ENCODE assay signal across 11 cellular contexts in genomic region chr3:152320201-152320617, GRCh38. TPM values are rescaled to one million over a fixed set of nuclear protein-coding genes. Genes with fewer than 3 reads are reported as not detected.
DNase-seq lines count a peak whose midpoint lies in the region; ATAC-seq, FAIRE-seq and TF ChIP-seq lines count a peak whose summit lies in the region.
"Had no signal": no experiment of that assay in that cellular context is flagged by ENCODE, and none has a peak within 500 bp of the region (broad histone marks: within the 10 kb centered on the region; RNA-seq: fewer than 3 reads in every experiment).

No MANE protein-coding gene starts in this region.

- no peaks in the 10 kb centered on the region for H3K27me3 Mint-ChIP-seq in endothelial cell (ENCODE audit: unreplicated experiment)

- H3K27ac ChIP-seq in liver (ENCODE audit: low read depth in 1 of 2, low read length in 2 of 2), result no peak overlapping the region
- no peak overlapping the region for H3K27ac ChIP-seq in HepG2 (ENCODE audit: extremely low read length, insufficient read depth, low read length)
- H3K27ac ChIP-seq in angular gyrus (ENCODE audit: low read depth, low read length), result peak overlapping the region; percentile 50
- H3K27ac ChIP-seq in left lung, result peak overlapping the region; percentile 22 to 53
- H3K27ac ChIP-seq: C4-2B had no signal

- in situ Hi-C loops in HepG2 (cut with HindIII; ENCODE audit: extremely low pct_ligation_motif_present, low pct_unique_long_range_greater_than_20kb), result no loop called here

- TF ChIP-seq CTCF in liver (IDR thresholded peaks at IDR 0.05; ENCODE audit: low read depth, low read length, missing input control), result no peak
- no peak for TF ChIP-seq CTCF in HepG2 (CRISPR knock-in tag; IDR thresholded peaks at IDR 0.05)
- no peak for TF ChIP-seq CTCF in left lung (IDR thresholded peaks at IDR 0.05)
- TF ChIP-seq CTCF in endothelial cell (IDR thresholded peaks at IDR 0.05; ENCODE audit: unreplicated experiment), result no peak

- H3K27ac Mint-ChIP-seq in endothelial cell (ENCODE audit: unreplicated experiment), result no peak overlapping the region

- no peak for TF ChIP-seq RAD21 in liver (IDR thresholded peaks at IDR 0.05)
- no peak for TF ChIP-seq RAD21 in HepG2 (CRISPR knock-in tag; IDR thresholded peaks at IDR 0.05)

- no peak overlapping the region for H3K4me2 ChIP-seq in HepG2 (ENCODE audit: low read depth, low read length)

- peaks cover 70% of the 10 kb centered on the region for H3K79me2 ChIP-seq in HepG2 (ENCODE audit: insufficient read depth, low read length)

- peaks cover 16% of the 10 kb centered on the region for H3K4me1 Mint-ChIP-seq in endothelial cell (ENCODE audit: unreplicated experiment)

- no peaks in the 10 kb centered on the region for H3K36me3 ChIP-seq in liver (ENCODE audit: control insufficient read depth in 4 of 4, insufficient read depth in 3 of 4, low read depth in 1 of 4, low read length in 3 of 4)
- peaks cover 0 to 4% of the 10 kb centered on the region in 2 experiments; a peak in 2 of 5 replicates for H3K36me3 ChIP-seq in HepG2 (replicated peaks in 1 of 2; ENCODE audit: control insufficient read depth in 1 of 2, insufficient read depth in 2 of 2, low read length in 2 of 2)
- no peaks in the 10 kb centered on the region for H3K36me3 ChIP-seq in left lung

- H4K20me1 ChIP-seq in HepG2 (ENCODE audit: insufficient read depth, low read length), result no peaks in the 10 kb centered on the region

- H3K9ac ChIP-seq in liver (ENCODE audit: low read depth in 1 of 2, low read length in 2 of 2) (no peak overlapping the region), HepG2 (ENCODE audit: insufficient read depth, low read depth, low read length) (no peak overlapping the region)

- peaks cover 7 to 35% (median 14%) of the 10 kb centered on the region in 4 donors for H3K4me1 ChIP-seq in liver (ENCODE audit: control insufficient read depth in 4 of 4, insufficient read depth in 4 of 4, low read length in 3 of 4)
- H3K4me1 ChIP-seq in HepG2 (ENCODE audit: insufficient read depth, low read length), result peaks cover 15% of the 10 kb centered on the region
- peaks cover 37 to 92% of the 10 kb centered on the region in 2 donors for H3K4me1 ChIP-seq in left lung

- no TSS peak for BruUV-seq in HepG2 (replicated peaks; lab: Mats Ljungman, UMichigan)

- CTCF ChIA-PET in HepG2 (lab: Yijun Ruan, JAX; ENCODE audit: low intra/inter-chr PET ratio, low total read pairs), result no interaction called here

- intact Hi-C loops in HepG2 (cut with micrococcal nuclease; ENCODE audit: unreplicated experiment) (no loop called here), left lung (cut with DNase I) (loop anchor here (10.0 kb wide), 2 partner anchors 45 to 135 kb away; no protein-coding TSS in a partner anchor)

- no peak overlapping the region for H3K4me3 ChIP-seq in liver (ENCODE audit: low read depth in 1 of 3, low read length in 3 of 3)
- no peak overlapping the region for H3K4me3 ChIP-seq in HepG2 (replicated peaks in 1 of 3; ENCODE audit: insufficient read depth in 1 of 3, low read depth in 2 of 3, low read length in 3 of 3)
- H3K4me3 ChIP-seq in left lung, result no peak overlapping the region

- H3K36me3 Mint-ChIP-seq in endothelial cell (ENCODE audit: low read depth, unreplicated experiment), result no peaks in the 10 kb centered on the region

- no peak overlapping the region for H2AFZ ChIP-seq in HepG2 (ENCODE audit: low read length)

- DNase-seq in HepG2 (ENCODE audit: low spot score) (no peak), left lung (no peak), endothelial cell (ENCODE audit: low spot score) (no peak), NCI-H2107 (lab: John Stamatoyannopoulos, UW) (no peak), HuH-7 (ENCODE audit: low spot score) (no peak)
- DNase-seq: activated naive CD4-positive, alpha-beta T cell treated with Interleukin-2 at 50 U/mL for 16 hours; NCI-H1048 had no signal

- H3K9me3 Mint-ChIP-seq in endothelial cell (ENCODE audit: unreplicated experiment), result no peaks in the 10 kb centered on the region

- no peak overlapping the region for H3K4me3 Mint-ChIP-seq in endothelial cell (ENCODE audit: unreplicated experiment)

- no peak for FAIRE-seq in HepG2 (lab: Jason Lieb, UNC)

- 85% methylated on average over 1 of the region's 1 CpG for WGBS in liver
- WGBS in HepG2 (ENCODE audit: low lambda C conversion rate), result 97% methylated on average over 1 of the region's 1 CpG

- ATAC-seq in HepG2 (no peak), left lung (peak; percentile 8), GM21528 (IDR thresholded peaks at IDR 0.05; ENCODE audit: low FRiP score, unreplicated experiment) (no peak)

- TF ChIP-seq EP300 in HepG2 (IDR thresholded peaks at IDR 0.05; ENCODE audit: low read depth in 2 of 2, low read length in 2 of 2) (no peak), HepG2 (CRISPR knock-in tag; IDR thresholded peaks at IDR 0.05; ENCODE audit: borderline replicate concordance) (no peak)

- no peak for TF ChIP-seq POLR2A in HepG2 (IDR thresholded peaks at IDR 0.05; ENCODE audit: insufficient read depth in 1 of 2, low read depth in 2 of 2, low read length in 2 of 2)

- H3K9me3 ChIP-seq in liver (ENCODE audit: control insufficient read depth in 4 of 4, low read length in 3 of 4) (no peaks in the 10 kb centered on the region), HepG2 (ENCODE audit: low read length) (no peaks in the 10 kb centered on the region), left lung (no peaks in the 10 kb centered on the region)

- POLR2A ChIA-PET in HepG2 (lab: Yijun Ruan, JAX), result no interaction called here

- H3K27me3 ChIP-seq in liver (ENCODE audit: control insufficient read depth in 4 of 4, insufficient read depth in 4 of 4, low read length in 3 of 4), result no peaks in the 10 kb centered on the region
- no peaks in the 10 kb centered on the region for H3K27me3 ChIP-seq in HepG2 (ENCODE audit: control insufficient read depth in 1 of 2, insufficient read depth in 2 of 2, low read length in 2 of 2)
- H3K27me3 ChIP-seq in left lung, result no peaks in the 10 kb centered on the region

TF ChIP-seq in liver, 16 proteins besides CTCF, POLR2A, EP300 and RAD21 (continues in another document):
- TF ChIP-seq JUND (IDR thresholded peaks at IDR 0.05) (no peak), MAX (IDR thresholded peaks at IDR 0.05) (no peak)

TF ChIP-seq in HepG2, 621 proteins besides CTCF, POLR2A, EP300 and RAD21:
- no peak for TF ChIP-seq NONO (IDR thresholded peaks at IDR 0.05)
- no peak for TF ChIP-seq NONO (CRISPR knock-in tag; conservative IDR thresholded peaks at IDR 0.05)
- TF ChIP-seq HMGA1 (CRISPR knock-in tag; conservative IDR thresholded peaks at IDR 0.05), result no peak
- no peak for TF ChIP-seq ZSCAN30 (CRISPR knock-in tag; IDR thresholded peaks at IDR 0.05)
- TF ChIP-seq IRF1 (CRISPR knock-in tag; IDR thresholded peaks at IDR 0.05; ENCODE audit: low read depth), result no peak
- TF ChIP-seq ADNP (CRISPR knock-in tag; IDR thresholded peaks at IDR 0.05), result no peak
- TF ChIP-seq ZNF232 (CRISPR knock-in tag; IDR thresholded peaks at IDR 0.05; ENCODE audit: borderline replicate concordance), result no peak
- no peak for TF ChIP-seq NR2F2 (IDR thresholded peaks at IDR 0.05; ENCODE audit: borderline replicate concordance, low read depth)
- no peak for TF ChIP-seq KAT7 (CRISPR knock-in tag; IDR thresholded peaks at IDR 0.05; ENCODE audit: borderline replicate concordance)
- no peak for TF ChIP-seq ZBTB21 (CRISPR knock-in tag; IDR thresholded peaks at IDR 0.05)

RNA-seq across cellular contexts. Expression of gene MBNL1, which starts 51.5 kb away (rescaled TPM):
- total RNA-seq in liver (100 to 1,000 TPM in 1 of 2 donors, 10 to 100 TPM in 1; 98.6 to 110 TPM), HepG2 (2016; rRNA removed; fragmentation: Illumina TruSeq; extraction: Trizol) (55.4 TPM in 2 replicates), left lung (100 to 1,000 TPM; 226 to 246 TPM), endothelial cell (ENCODE audit: unreplicated experiment) (54.1 TPM)
- polyA plus RNA-seq in liver (10 to 100 TPM; 17.1 to 25.9 TPM), HepG2 (2011; rRNA removed) (19.3 and 27.1 TPM in 2 replicates)
- 8.2 and 11.3 TPM in 2 replicates for total RNA-seq in HepG2 (2016; cell fraction: cytosol; rRNA removed; fragmentation: Illumina TruSeq; extraction: Trizol; ENCODE audit: low read depth)
- 50.3 and 56.4 TPM in 2 replicates for total RNA-seq in HepG2 (2016; cell fraction: insoluble cytoplasmic fraction; rRNA removed; fragmentation: Illumina TruSeq; extraction: Trizol)
- total RNA-seq in HepG2 (2016; cell fraction: membrane; rRNA removed; fragmentation: Illumina TruSeq; extraction: Trizol), result 19.1 and 21.6 TPM in 2 replicates
- total RNA-seq in HepG2 (2016; cell fraction: nucleus; rRNA removed; fragmentation: Illumina TruSeq; extraction: Trizol), result 106 and 117 TPM in 2 replicates
- 23.1 and 24.2 TPM in 2 replicates for polyA plus RNA-seq in HepG2 (2011; cell fraction: cytosol; rRNA removed)
- polyA plus RNA-seq in HepG2 (2011; cell fraction: nucleus; rRNA removed), result 28.6 and 31.4 TPM in 2 replicates
- 16.4 and 17.7 TPM in 2 replicates for polyA plus RNA-seq in HepG2 (2012)
- polyA plus RNA-seq in HepG2 (2016; cell fraction: cytosol; fragmentation: Illumina TruSeq; extraction: Trizol; ENCODE audit: low read depth), result 1.4 and 1.5 TPM in 2 replicates
- polyA plus RNA-seq in HepG2 (2016; cell fraction: insoluble cytoplasmic fraction; fragmentation: Illumina TruSeq; extraction: Trizol; ENCODE audit: low read depth), result 35.7 and 36.6 TPM in 2 replicates
- polyA plus RNA-seq in HepG2 (2016; cell fraction: membrane; fragmentation: Illumina TruSeq; extraction: Trizol; ENCODE audit: low read depth), result 6.8 TPM in 2 replicates
- polyA plus RNA-seq in HepG2 (2016; cell fraction: nucleus; fragmentation: Illumina TruSeq; extraction: Trizol; ENCODE audit: insufficient read depth, low read depth), result 41.8 and 44.0 TPM in 2 replicates
- polyA minus RNA-seq in HepG2 (2011; rRNA and poly(A)+ RNA removed; ENCODE audit: low replicate concordance), result 130 and 203 TPM in 2 replicates
- polyA minus RNA-seq in HepG2 (2011; cell fraction: cytosol; rRNA and poly(A)+ RNA removed), result 59.9 and 63.4 TPM in 2 replicates
- 167 and 169 TPM in 2 replicates for polyA minus RNA-seq in HepG2 (2011; cell fraction: nucleus; rRNA and poly(A)+ RNA removed)

Comparison
In these comparisons a context has a peak if more than half of its experiments do, and no peak if none do; other contexts are left out.
1. H3K27ac ChIP-seq: peak in angular gyrus (single experiment) and left lung (2 of 2); none in liver (0 of 2) and HepG2 (single experiment).